Comparison of ENCODE assay signal across 1 cellular context in genomic region chr5:1042626-1043025, GRCh38.
TF ChIP-seq lines count a peak whose summit lies in the region.

No MANE protein-coding gene starts in this region.

TF ChIP-seq in IMR-90, 13 proteins besides CTCF, POLR2A, EP300 and RAD21 (continued from another document):
- TF ChIP-seq, protein P1, sequence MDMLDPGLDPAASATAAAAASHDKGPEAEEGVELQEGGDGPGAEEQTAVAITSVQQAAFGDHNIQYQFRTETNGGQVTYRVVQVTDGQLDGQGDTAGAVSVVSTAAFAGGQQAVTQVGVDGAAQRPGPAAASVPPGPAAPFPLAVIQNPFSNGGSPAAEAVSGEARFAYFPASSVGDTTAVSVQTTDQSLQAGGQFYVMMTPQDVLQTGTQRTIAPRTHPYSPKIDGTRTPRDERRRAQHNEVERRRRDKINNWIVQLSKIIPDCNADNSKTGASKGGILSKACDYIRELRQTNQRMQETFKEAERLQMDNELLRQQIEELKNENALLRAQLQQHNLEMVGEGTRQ (IDR thresholded peaks at IDR 0.05; ENCODE audit: low read depth, low read length): no peak
- TF ChIP-seq RFX5 (IDR thresholded peaks at IDR 0.05; ENCODE audit: low read depth, low read length) (no peak), RCOR1 (IDR thresholded peaks at IDR 0.05; ENCODE audit: insufficient replicate concordance, low read length) (no peak), CEBPB (IDR thresholded peaks at IDR 0.05; ENCODE audit: low read depth, low read length) (no peak)
